Comparison of ENCODE assay signal across 12 cellular contexts in the genomic region with DNA sequence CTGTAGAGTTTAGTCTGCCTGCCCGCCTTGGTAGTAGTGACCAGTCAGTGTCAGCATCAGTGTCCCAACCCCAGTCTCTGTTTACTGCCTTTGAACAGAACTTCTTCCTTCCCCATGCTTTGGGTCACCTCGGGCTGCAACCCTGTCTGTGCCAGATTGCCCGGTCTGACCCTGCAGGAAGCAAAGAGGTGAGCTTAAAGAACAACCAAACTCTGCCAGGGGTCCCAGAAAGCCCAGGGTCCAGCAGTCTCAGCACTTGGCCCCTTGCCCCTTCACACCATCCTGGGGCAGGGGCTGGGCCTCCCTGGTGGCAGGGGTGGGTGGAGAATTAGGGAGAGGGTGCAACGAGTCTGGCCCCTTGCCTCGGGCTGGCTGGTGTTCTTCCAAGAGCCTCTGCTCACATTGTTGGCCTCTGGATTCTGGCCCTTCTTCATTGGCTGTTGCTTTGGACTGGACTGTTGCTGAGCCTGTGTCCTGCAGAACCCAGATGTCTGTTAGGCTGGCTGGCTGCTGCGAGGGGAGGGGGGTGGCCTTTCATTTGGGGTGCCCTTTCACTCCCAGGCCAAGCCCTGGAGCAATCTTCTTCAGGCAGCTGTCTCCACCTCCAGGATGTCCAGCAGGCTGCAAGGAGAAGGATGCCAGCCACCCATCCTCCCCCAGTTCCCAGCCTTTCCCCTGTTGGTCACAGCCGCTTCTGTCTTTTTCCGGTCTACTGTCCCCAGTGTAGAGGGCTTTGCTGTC. TPM values are rescaled to one million over a fixed set of nuclear protein-coding genes. Genes with fewer than 3 reads are reported as not detected.
DNase-seq lines count a peak whose midpoint lies in the region; ATAC-seq, FAIRE-seq and TF ChIP-seq lines count a peak whose summit lies in the region.
"Had no signal": no experiment of that assay in that cellular context is flagged by ENCODE, and none has a peak within 500 bp of the region (broad histone marks: within the 10 kb centered on the region; RNA-seq: fewer than 3 reads in every experiment).

No MANE protein-coding gene starts in this region.

- no peak for TF ChIP-seq POLR2A in K562 (conservative IDR thresholded peaks at IDR 0.05)

- H3K4me3 Mint-ChIP-seq in IgD-negative memory B cell, result no peak overlapping the region

- no peaks in the 10 kb centered on the region for H4K20me1 ChIP-seq in K562 (replicated peaks; ENCODE audit: control insufficient read depth, insufficient read depth, low read length)

- CTCF ChIA-PET in K562 (lab: Yijun Ruan, JAX; ENCODE audit: low intra/inter-chr PET ratio), result no interaction called here

- H3K4me2 ChIP-seq in K562 (ENCODE audit: insufficient read depth, low read length), result no peak overlapping the region

- peak in 1 of 2 experiments; percentile 44; a peak in 2 of 4 replicates for TF ChIP-seq RAD21 in K562 (CRISPR knock-in tag; conservative IDR thresholded peaks at IDR 0.05 in 1 of 2, IDR thresholded peaks at IDR 0.05 in 1 of 2)

- DNase-seq in K562 (ENCODE audit: extremely low read depth in 1 of 4, low spot score in 3 of 4) (peak in 1 of 4 experiments; percentile 10), left kidney (ENCODE audit: low read depth, low spot score) (peak; percentile 61), substantia nigra (lab: John Stamatoyannopoulos, UW) (peak in 13 of 49 donors; percentile 9 to 51 (median 27)), cerebellum (ENCODE audit: low spot score) (no peak), pons (ENCODE audit: low spot score) (no peak), HUDEP-2 (lab: John Stamatoyannopoulos, UW; ENCODE audit: unreplicated experiment in 76 of 76) (no peak)
- DNase-seq: Kasumi-1, NCI-H1694 treated with DMSO at 0.1 percent for 48 hours, NCI-H69, SIG-M5 had no signal

- TF ChIP-seq CTCF in K562 (IDR thresholded peaks at IDR 0.05 in 2 of 3, conservative IDR thresholded peaks at IDR 0.05 in 1 of 3; ENCODE audit: insufficient read depth in 2 of 3, low read depth in 1 of 3, low read length in 3 of 3), result peak in 2 of 3 experiments; percentile 27 to 31; a peak in 4 of 6 replicates

- H3K27me3 ChIP-seq in K562 (ENCODE audit: control insufficient read depth in 2 of 2, insufficient read depth in 2 of 2, low read length in 2 of 2), result no peaks in the 10 kb centered on the region
- H3K27me3 ChIP-seq: adrenal gland had no signal

- H3K4me3 ChIP-seq in K562, result no peak overlapping the region
- H3K4me3 ChIP-seq: adrenal gland had no signal

- no peaks in the 10 kb centered on the region for H3K9me1 ChIP-seq in K562 (ENCODE audit: control insufficient read depth, insufficient read depth, low read length)

- no TSS peak for BruUV-seq in K562 (replicated peaks; lab: Mats Ljungman, UMichigan)

- no peak for FAIRE-seq in K562 (lab: Jason Lieb, UNC)

- H3K9me3 ChIP-seq in K562 (replicated peaks; ENCODE audit: control insufficient read depth, insufficient read depth, low read depth, low read length), result no peaks in the 10 kb centered on the region
- H3K9me3 ChIP-seq: adrenal gland had no signal

- ATAC-seq in K562, result peak; percentile 28

- no peaks in the 10 kb centered on the region for H3K27me3 Mint-ChIP-seq in IgD-negative memory B cell

- WGBS in K562 (ENCODE audit: insufficient coverage, low coverage, missing lambda C conversion rate), result 28% methylated on average over 6 of the region's 8 CpGs

- peak overlapping the region in 2 of 3 donors; percentile 39 to 46 for H3K27ac Mint-ChIP-seq in IgD-negative memory B cell

- no peak overlapping the region for H2AFZ ChIP-seq in K562 (ENCODE audit: low read depth, low read length)

- no peak for TF ChIP-seq EP300 in K562 (IDR thresholded peaks at IDR 0.05; ENCODE audit: low read length)

- no peak overlapping the region for H3K27ac ChIP-seq in K562 (ENCODE audit: extremely low read depth, low read depth, low read length)
- H3K27ac ChIP-seq in substantia nigra (ENCODE audit: low read depth, low read length, poor library complexity, severe bottlenecking), result peak overlapping the region; percentile 14

- H3K79me2 ChIP-seq in K562 (ENCODE audit: control insufficient read depth, insufficient read depth, low read length), result no peaks in the 10 kb centered on the region

- POLR2A ChIA-PET in K562 (lab: Yijun Ruan, JAX), result interaction anchor here (0.8 to 1.0 kb wide), 3 partner anchors 11 to 67 kb away, joined by 3 to 4 read pairs (median 3); a partner anchor contains a TSS

- H3K36me3 Mint-ChIP-seq in IgD-negative memory B cell, result no peaks in the 10 kb centered on the region

- H3K36me3 ChIP-seq in K562 (ENCODE audit: control insufficient read depth, insufficient read depth, low read length), result peaks cover 30% of the 10 kb centered on the region; the same call in 1 of the 3 replicates

- H3K4me1 Mint-ChIP-seq in IgD-negative memory B cell, result peaks cover 9 to 18% (median 13%) of the 10 kb centered on the region in 3 donors

- peak overlapping the region in 1 of 2 experiments; percentile 50; a peak in 1 of 4 replicates for H3K9ac ChIP-seq in K562 (ENCODE audit: insufficient read depth in 1 of 2, low read depth in 2 of 2, low read length in 2 of 2)

- intact Hi-C loops in K562 (cut with micrococcal nuclease), result no loop called here

- H3K9me3 Mint-ChIP-seq in IgD-negative memory B cell, result no peaks in the 10 kb centered on the region

- H3K4me1 ChIP-seq in K562 (replicated peaks in 1 of 2; ENCODE audit: control insufficient read depth in 2 of 2, insufficient read depth in 2 of 2, low read length in 2 of 2), result peaks cover 0 to 15% of the 10 kb centered on the region in 2 experiments; a peak in 1 of 5 replicates

- in situ Hi-C loops in K562 (cut with MboI), result loop anchor here (5.0 to 25.0 kb wide), 3 partner anchors 279 to 544 kb away; no protein-coding TSS in a partner anchor

TF ChIP-seq in K562, 482 proteins besides CTCF, POLR2A, EP300 and RAD21:
- TF ChIP-seq POLR2G (IDR thresholded peaks at IDR 0.05; ENCODE audit: low read depth, low read length) (no peak), SIN3B (IDR thresholded peaks at IDR 0.05; ENCODE audit: low read depth) (no peak), GABPA (tag; conservative IDR thresholded peaks at IDR 0.05; ENCODE audit: low read depth) (no peak), BDP1 (IDR thresholded peaks at IDR 0.05; ENCODE audit: insufficient read depth, insufficient read length) (no peak), TFAM (CRISPR knock-in tag; conservative IDR thresholded peaks at IDR 0.05) (no peak), WHSC1 (IDR thresholded peaks at IDR 0.05; ENCODE audit: low read length) (no peak), FOXK1 (CRISPR knock-in tag; IDR thresholded peaks at IDR 0.05; ENCODE audit: borderline replicate concordance) (no peak), HNRNPK (IDR thresholded peaks at IDR 0.05; ENCODE audit: low read depth, low read length, poor library complexity, severe bottlenecking) (no peak)
- TF ChIP-seq, protein P1, sequence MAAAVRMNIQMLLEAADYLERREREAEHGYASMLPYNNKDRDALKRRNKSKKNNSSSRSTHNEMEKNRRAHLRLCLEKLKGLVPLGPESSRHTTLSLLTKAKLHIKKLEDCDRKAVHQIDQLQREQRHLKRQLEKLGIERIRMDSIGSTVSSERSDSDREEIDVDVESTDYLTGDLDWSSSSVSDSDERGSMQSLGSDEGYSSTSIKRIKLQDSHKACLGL (CRISPR knock-in tag; IDR thresholded peaks at IDR 0.05; ENCODE audit: borderline replicate concordance, poor library complexity, severe bottlenecking), result no peak

RNA-seq across cellular contexts. Expression of a gene that starts 51.2 kb away (rescaled TPM):
- polyA plus RNA-seq in IgD-negative memory B cell, result 29.0 TPM
- 44.4 and 117 TPM in 2 replicates for total RNA-seq in K562 (2011; cell fraction: chromatin; rRNA removed; ENCODE audit: low replicate concordance)
- total RNA-seq in K562 (2011; cell fraction: nucleolus; rRNA removed), result 28.4 and 35.0 TPM in 2 replicates
- 50.3 and 80.8 TPM in 2 replicates for total RNA-seq in K562 (2011; cell fraction: nucleoplasm; rRNA removed)
- total RNA-seq in K562 (2014; rRNA removed), result 51.9 and 55.6 TPM in 2 replicates
- 60.7 and 64.7 TPM in 2 replicates for total RNA-seq in K562 (2014; rRNA removed; fragmentation: Illumina TruSeq; extraction: Trizol)
- total RNA-seq in K562 (2015; rRNA removed; fragmentation: Illumina TruSeq; extraction: Trizol), result 39.4 and 40.0 TPM in 2 replicates
- total RNA-seq in K562 (2021), result 59.8 and 65.4 TPM in 2 replicates
- 55.3 and 79.1 TPM in 2 replicates for polyA plus RNA-seq in K562 (2011; rRNA removed)
- polyA plus RNA-seq in K562 (2011; cell fraction: cytosol; rRNA removed), result 11.9 and 20.4 TPM in 2 replicates
- 10.9 and 15.1 TPM in 2 replicates for polyA plus RNA-seq in K562 (2011; cell fraction: nucleus; rRNA removed)
- polyA plus RNA-seq in K562 (2012), result 35.8 and 41.4 TPM in 2 replicates
- 53.0 and 63.1 TPM in 2 replicates for polyA plus RNA-seq in K562 (2014; fragmentation: Illumina TruSeq; extraction: Trizol)
- polyA plus RNA-seq in K562 (2014; fragmentation: Nextera tagmentation; extraction: Ambion mirVana), result 100 to 1,000 TPM; 217 to 221 TPM
- polyA plus RNA-seq in K562 (2014; rRNA removed), result 64.9 and 66.9 TPM in 2 replicates
- polyA minus RNA-seq in K562 (2011; rRNA and poly(A)+ RNA removed), result 128 and 139 TPM in 2 replicates
- polyA minus RNA-seq in K562 (2011; cell fraction: cytosol; rRNA and poly(A)+ RNA removed), result 24.2 and 30.4 TPM in 2 replicates
- 10.5 and 15.2 TPM in 2 replicates for polyA minus RNA-seq in K562 (2011; cell fraction: nucleus; rRNA and poly(A)+ RNA removed)
- 23.4 TPM for total RNA-seq in cerebellum

RNA-seq across cellular contexts. Expression of a gene that starts 55.9 kb away (rescaled TPM):
- polyA plus RNA-seq in IgD-negative memory B cell (46.7 TPM), K562 (2011; rRNA removed) (8.8 and 9.4 TPM in 2 replicates), K562 (2014; fragmentation: Illumina TruSeq; extraction: Trizol) (9.1 and 10.9 TPM in 2 replicates), K562 (2014; fragmentation: Nextera tagmentation; extraction: Ambion mirVana) (under 1 TPM; 0.50 to 0.55 TPM), K562 (2014; rRNA removed) (6.0 and 10.8 TPM in 2 replicates)
- total RNA-seq in K562 (2011; cell fraction: chromatin; rRNA removed; ENCODE audit: low replicate concordance), result 12.7 and 26.6 TPM in 2 replicates
- total RNA-seq in K562 (2011; cell fraction: nucleolus; rRNA removed), result 12.9 and 14.5 TPM in 2 replicates
- total RNA-seq in K562 (2011; cell fraction: nucleoplasm; rRNA removed), result 7.6 and 9.2 TPM in 2 replicates
- total RNA-seq in K562 (2014; rRNA removed) (14.5 and 22.8 TPM in 2 replicates), K562 (2014; rRNA removed; fragmentation: Illumina TruSeq; extraction: Trizol) (6.9 and 8.3 TPM in 2 replicates), K562 (2015; rRNA removed; fragmentation: Illumina TruSeq; extraction: Trizol) (13.7 and 14.1 TPM in 2 replicates), K562 (2021) (22.2 and 23.3 TPM in 2 replicates), cerebellum (4.5 TPM)
- 7.8 and 14.9 TPM in 2 replicates for polyA plus RNA-seq in K562 (2011; cell fraction: cytosol; rRNA removed)
- polyA plus RNA-seq in K562 (2011; cell fraction: nucleus; rRNA removed), result 10.6 and 18.6 TPM in 2 replicates
- polyA plus RNA-seq in K562 (2012), result 9.5 and 15.4 TPM in 2 replicates
- polyA minus RNA-seq in K562 (2011; rRNA and poly(A)+ RNA removed), result 11.5 and 14.4 TPM in 2 replicates
- 13.0 and 13.2 TPM in 2 replicates for polyA minus RNA-seq in K562 (2011; cell fraction: cytosol; rRNA and poly(A)+ RNA removed)
- 9.4 TPM in 2 replicates for polyA minus RNA-seq in K562 (2011; cell fraction: nucleus; rRNA and poly(A)+ RNA removed)
